Comparison of ENCODE assay signal across 8 cellular contexts in genomic region chr6:12009904-12010634, GRCh38. TPM values are rescaled to one million over a fixed set of nuclear protein-coding genes. Genes with fewer than 3 reads are reported as not detected.
DNase-seq lines count a peak whose midpoint lies in the region; ATAC-seq and TF ChIP-seq lines count a peak whose summit lies in the region.

No MANE protein-coding gene starts in this region.

- H3K27me3 ChIP-seq in right atrium auricular region (no peaks in the 10 kb centered on the region), gastrocnemius medialis (no peaks in the 10 kb centered on the region)

- peaks cover 42% of the 10 kb centered on the region for H3K4me1 Mint-ChIP-seq in activated B cell treated with CpG ODN at 0.5 μM for 24 hours

- H3K4me3 Mint-ChIP-seq in activated B cell treated with CpG ODN at 0.5 μM for 24 hours: peak overlapping the region; percentile 92

- H3K27ac ChIP-seq in right atrium auricular region (peak overlapping the region; percentile 95 to 96), gastrocnemius medialis (peak overlapping the region; percentile 92 to 98 (median 96))

- DNase-seq in right atrium auricular region (ENCODE audit: low spot score) (no peak), Right ventricle myocardium inferior (ENCODE audit: missing footprints) (no peak), activated B cell treated with CpG ODN at 0.5 μM for 24 hours (no peak), globus pallidus (ENCODE audit: low spot score) (peak; percentile 26), gastrocnemius medialis (no peak), GM10248 (ENCODE audit: extremely low spot score) (no peak), GF-D8 (lab: John Stamatoyannopoulos, UW) (no peak)

- TF ChIP-seq CTCF in right atrium auricular region (IDR thresholded peaks at IDR 0.05) (no peak), activated B cell treated with CpG ODN at 0.5 μM for 24 hours (IDR thresholded peaks at IDR 0.05) (no peak), gastrocnemius medialis (IDR thresholded peaks at IDR 0.05 in 4 of 5, conservative IDR thresholded peaks at IDR 0.05 in 1 of 5) (no peak), GM10248 (IDR thresholded peaks at IDR 0.05; ENCODE audit: control extremely low read depth, extremely low read depth, low read depth, missing control alignments) (no peak)

- H3K9me3 Mint-ChIP-seq in activated B cell treated with CpG ODN at 0.5 μM for 24 hours: no peaks in the 10 kb centered on the region

- H3K4me3 ChIP-seq in right atrium auricular region (peak overlapping the region; percentile 77 to 86), gastrocnemius medialis (peak overlapping the region; percentile 69 to 95 (median 71))

- H3K27ac Mint-ChIP-seq in activated B cell treated with CpG ODN at 0.5 μM for 24 hours: peak overlapping the region; percentile 95

- TF ChIP-seq POLR2A in gastrocnemius medialis (IDR thresholded peaks at IDR 0.05): no peak

- POLR2A ChIA-PET in activated B cell treated with CpG ODN at 0.5 μM for 24 hours (lab: Charles Lee): interaction anchor here (0.7 to 6.3 kb wide), 18 partner anchors 35 to 1802 kb away, joined by 3 to 84 read pairs (median 4); no protein-coding TSS in a partner anchor
- POLR2A ChIA-PET in GM10248 (lab: Yijun Ruan, JAX): interaction anchor here (1.1 to 1.5 kb wide), 2 partner anchors 176 to 278 kb away, joined by 4 read pairs; no protein-coding TSS in a partner anchor

- H3K4me1 ChIP-seq in right atrium auricular region (peaks cover 0 to 36% of the 10 kb centered on the region in 2 donors), gastrocnemius medialis (peaks cover 19 to 26% of the 10 kb centered on the region in 2 donors)

- intact Hi-C loops in Right ventricle myocardium inferior (cut with DNase I): loop anchor here (5.0 to 10.0 kb wide), 2 partner anchors 143 to 305 kb away; no protein-coding TSS in a partner anchor
- intact Hi-C loops in activated B cell treated with CpG ODN at 0.5 μM for 24 hours (cut with micrococcal nuclease): loop anchor here (2.0 to 5.0 kb wide), 6 partner anchors 133 to 1293 kb away; partner anchors contain the start of gene SMIM13
- intact Hi-C loops in gastrocnemius medialis (cut with DNase I; ENCODE audit: low total_unique reads): loop anchor here (2.0 kb wide), 2 partner anchors 239 to 297 kb away; no protein-coding TSS in a partner anchor

- ATAC-seq in Right ventricle myocardium inferior: no peak
- ATAC-seq in activated B cell treated with CpG ODN at 0.5 μM for 24 hours (ENCODE audit: low read depth): no peak
- no peak for ATAC-seq in gastrocnemius medialis
- ATAC-seq in GM21367 (IDR thresholded peaks at IDR 0.05; ENCODE audit: unreplicated experiment): no peak

- H3K36me3 ChIP-seq in right atrium auricular region: no peaks in the 10 kb centered on the region
- no peaks in the 10 kb centered on the region for H3K36me3 ChIP-seq in gastrocnemius medialis

- H3K9me3 ChIP-seq in right atrium auricular region (no peaks in the 10 kb centered on the region), gastrocnemius medialis (no peaks in the 10 kb centered on the region)

- H3K36me3 Mint-ChIP-seq in activated B cell treated with CpG ODN at 0.5 μM for 24 hours (ENCODE audit: low read depth): peaks cover 26% of the 10 kb centered on the region

- CTCF ChIA-PET in activated B cell treated with CpG ODN at 0.5 μM for 24 hours (lab: Charles Lee) (interaction anchor here (0.6 to 1.1 kb wide), 3 partner anchors 56 to 218 kb away, joined by 3 to 4 read pairs (median 3); no protein-coding TSS in a partner anchor), GM10248 (lab: Yijun Ruan, JAX) (interaction anchor here (0.6 kb wide), 1 partner anchor 280 kb away, joined by 3 read pairs; the partner anchor contains the start of gene EDN1)

- H3K27me3 Mint-ChIP-seq in activated B cell treated with CpG ODN at 0.5 μM for 24 hours: no peaks in the 10 kb centered on the region

- in situ Hi-C loops in gastrocnemius medialis (cut with MboI; ENCODE audit: low sequenced_read_pairs in 4 of 4): no loop called here

RNA-seq across cellular contexts. Expression of gene HIVEP1, which starts 2.0 kb away (rescaled TPM):
- total RNA-seq in right atrium auricular region: 10 to 100 TPM; 16.1 to 18.8 TPM
- 8.3 TPM for total RNA-seq in Right ventricle myocardium inferior
- total RNA-seq in activated B cell treated with CpG ODN at 0.5 μM for 24 hours: 90.3 and 91.0 TPM in 2 replicates
- 10 to 100 TPM in 2 of 4 donors, 1 to 10 TPM in 2; 8.3 to 13.5 (median 10.5) TPM for total RNA-seq in gastrocnemius medialis
